ENCODE assay signal across 16 cellular contexts in the genomic region with DNA sequence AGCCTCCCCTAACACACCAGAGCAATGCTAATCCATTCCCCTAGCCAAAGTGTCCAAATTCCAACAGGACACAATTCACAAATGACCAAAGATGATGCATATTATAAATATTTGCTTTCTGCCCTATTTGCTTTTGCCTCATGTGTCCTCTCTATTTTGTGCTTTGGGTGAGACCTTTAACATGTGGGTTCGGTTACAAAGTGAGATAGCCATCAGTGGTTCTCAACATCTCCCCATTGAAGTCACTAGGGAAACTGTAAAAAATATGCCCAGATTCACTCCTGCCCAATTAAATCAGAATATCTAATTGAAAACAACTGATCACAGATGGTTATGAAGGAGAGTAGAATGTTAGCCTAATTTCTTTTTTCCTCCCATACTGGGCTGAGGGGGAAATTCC.
DNase-seq lines count a peak whose midpoint lies in the region; ATAC-seq and TF ChIP-seq lines count a peak whose summit lies in the region.
"Had no signal": no experiment of that assay in that cellular context is flagged by ENCODE, and none has a peak within 500 bp of the region (broad histone marks: within the 10 kb centered on the region; RNA-seq: fewer than 3 reads in every experiment).

No MANE protein-coding gene starts in this region.

- H3K79me1 ChIP-seq in mesenchymal stem cell (replicated peaks; ENCODE audit: low read length, poor library complexity, severe bottlenecking) = no peaks in the 10 kb centered on the region

- peaks cover 0 to 33% of the 10 kb centered on the region in 2 experiments for H3K36me3 ChIP-seq in mesenchymal stem cell (ENCODE audit: control insufficient read depth in 1 of 2, insufficient read depth in 2 of 2, low read depth in 1 of 2, low read length in 2 of 2)
- H3K36me3 ChIP-seq: BLaER1 treated with 17β-estradiol and CSF1 and Interleukin-3, amounts not matched to agents 10 nM and 100 nM; HAP-1; SJSA1 had no signal

- H2BK15ac ChIP-seq in mesenchymal stem cell (ENCODE audit: low read depth, poor library complexity, severe bottlenecking) = no peak overlapping the region

- H2BK120ac ChIP-seq in mesenchymal stem cell (ENCODE audit: low read depth, low read length) = no peak overlapping the region

- H3K27ac ChIP-seq in mesenchymal stem cell (ENCODE audit: low read length, poor library complexity, severe bottlenecking) = no peak overlapping the region
- H3K27ac ChIP-seq: BLaER1 treated with 17β-estradiol and CSF1 and Interleukin-3, amounts not matched to agents 10 nM and 100 nM; SJSA1 had no signal

- no peak overlapping the region for H3K4ac ChIP-seq in mesenchymal stem cell (ENCODE audit: low read depth in 1 of 2, low read length in 2 of 2)

- no peaks in the 10 kb centered on the region for H3K4me1 ChIP-seq in mesenchymal stem cell (ENCODE audit: control insufficient read depth, insufficient read depth, low read depth, low read length)
- H3K4me1 ChIP-seq: BLaER1 treated with 17β-estradiol and CSF1 and Interleukin-3, amounts not matched to agents 10 nM and 100 nM; HAP-1; SJSA1 had no signal

- H2AK5ac ChIP-seq in mesenchymal stem cell (ENCODE audit: low read length, severe bottlenecking) = no peak overlapping the region

- H4K91ac ChIP-seq in mesenchymal stem cell (ENCODE audit: low read length) = no peak overlapping the region

- H3K9me3 ChIP-seq in mesenchymal stem cell (ENCODE audit: control insufficient read depth, low read length) = no peaks in the 10 kb centered on the region
- H3K9me3 ChIP-seq: HAP-1, SJSA1 had no signal

- intact Hi-C loops in posterior vena cava (cut with DNase I) = no loop called here

- no peak overlapping the region for H2AFZ ChIP-seq in mesenchymal stem cell (ENCODE audit: low read depth, low read length)

- no peak overlapping the region for H3K18ac ChIP-seq in mesenchymal stem cell (ENCODE audit: low read depth in 1 of 2, low read length in 2 of 2)

- H3K9ac ChIP-seq in mesenchymal stem cell (ENCODE audit: low read length) = peak overlapping the region; percentile 24
- H3K9ac ChIP-seq: BLaER1 treated with 17β-estradiol and CSF1 and Interleukin-3, amounts not matched to agents 10 nM and 100 nM had no signal

- no peak overlapping the region for H3K4me3 ChIP-seq in mesenchymal stem cell (ENCODE audit: insufficient read depth in 1 of 2, low read depth in 1 of 2, low read length in 2 of 2)
- H3K4me3 ChIP-seq: BLaER1 treated with 17β-estradiol and CSF1 and Interleukin-3, amounts not matched to agents 10 nM and 100 nM; HAP-1; SJSA1 had no signal

- no peak overlapping the region for H2BK5ac ChIP-seq in mesenchymal stem cell (ENCODE audit: low read depth, low read length, poor library complexity, severe bottlenecking)

- H4K8ac ChIP-seq in mesenchymal stem cell (ENCODE audit: low read length) = no peak overlapping the region

- H3K4me2 ChIP-seq in mesenchymal stem cell (ENCODE audit: low read length, poor library complexity, severe bottlenecking) = no peak overlapping the region
- H3K4me2 ChIP-seq: BLaER1 treated with 17β-estradiol and CSF1 and Interleukin-3, amounts not matched to agents 10 nM and 100 nM had no signal

- WGBS in mesenchymal stem cell = 94% methylated on average over 1 of the region's 1 CpG

- DNase-seq in AG20443 (ENCODE audit: low spot score) (peak; percentile 46), GM03348 (ENCODE audit: low spot score) (peak; percentile 35), mesenchymal stem cell (no peak), posterior vena cava (ENCODE audit: low spot score) (no peak)
- DNase-seq: MV-4-11, NCI-H1417 treated with DMSO at 0.1 percent for 48 hours, NCI-H1930, NCI-H446, NCI-H69, RPMI8226 had no signal

- no peak overlapping the region for H3K23ac ChIP-seq in mesenchymal stem cell (ENCODE audit: low read length in 2 of 2)

- no peak overlapping the region for H3K14ac ChIP-seq in mesenchymal stem cell (ENCODE audit: low read length in 2 of 2)

- no peak overlapping the region for H2BK12ac ChIP-seq in mesenchymal stem cell (ENCODE audit: low read length in 2 of 2)

- H3K27me3 ChIP-seq in mesenchymal stem cell (ENCODE audit: control insufficient read depth in 1 of 2, insufficient read depth in 1 of 2, low read length in 2 of 2) = no peaks in the 10 kb centered on the region
- H3K27me3 ChIP-seq: BLaER1 treated with 17β-estradiol and CSF1 and Interleukin-3, amounts not matched to agents 10 nM and 100 nM; SJSA1 had no signal

- ATAC-seq in SK-N-SH treated with all-trans-retinoic acid at 6 μM for 48 hours (peak; percentile 45; the same call in 2 of the 3 replicates), GM19463 (IDR thresholded peaks at IDR 0.05; ENCODE audit: unreplicated experiment) (no peak), GM21825 (IDR thresholded peaks at IDR 0.05; ENCODE audit: unreplicated experiment) (no peak)

TF ChIP-seq in SK-N-SH treated with all-trans-retinoic acid at 6 μM for 48 hours, 23 proteins besides CTCF, POLR2A, EP300 and RAD21:
- TF ChIP-seq PPARA (CRISPR knock-in tag; IDR thresholded peaks at IDR 0.05; ENCODE audit: borderline replicate concordance) = no peak
- TF ChIP-seq TCF4 (CRISPR knock-in tag; IDR thresholded peaks at IDR 0.05; ENCODE audit: borderline replicate concordance) = peak; percentile 52; the same call in 1 of the 2 replicates
TF ChIP-seq in SK-N-SH treated with all-trans-retinoic acid at 6 μM for 48 hours: peak in this region for 1.

Comparison
In these comparisons a context has a peak if more than half of its experiments do, and no peak if none do; other contexts are left out.
1. DNase-seq: peak in AG20443 (single experiment) and GM03348 (single experiment); none in mesenchymal stem cell (single experiment) and posterior vena cava (single experiment).